Comparison of ENCODE assay signal across 8 cellular contexts in the genomic region with DNA sequence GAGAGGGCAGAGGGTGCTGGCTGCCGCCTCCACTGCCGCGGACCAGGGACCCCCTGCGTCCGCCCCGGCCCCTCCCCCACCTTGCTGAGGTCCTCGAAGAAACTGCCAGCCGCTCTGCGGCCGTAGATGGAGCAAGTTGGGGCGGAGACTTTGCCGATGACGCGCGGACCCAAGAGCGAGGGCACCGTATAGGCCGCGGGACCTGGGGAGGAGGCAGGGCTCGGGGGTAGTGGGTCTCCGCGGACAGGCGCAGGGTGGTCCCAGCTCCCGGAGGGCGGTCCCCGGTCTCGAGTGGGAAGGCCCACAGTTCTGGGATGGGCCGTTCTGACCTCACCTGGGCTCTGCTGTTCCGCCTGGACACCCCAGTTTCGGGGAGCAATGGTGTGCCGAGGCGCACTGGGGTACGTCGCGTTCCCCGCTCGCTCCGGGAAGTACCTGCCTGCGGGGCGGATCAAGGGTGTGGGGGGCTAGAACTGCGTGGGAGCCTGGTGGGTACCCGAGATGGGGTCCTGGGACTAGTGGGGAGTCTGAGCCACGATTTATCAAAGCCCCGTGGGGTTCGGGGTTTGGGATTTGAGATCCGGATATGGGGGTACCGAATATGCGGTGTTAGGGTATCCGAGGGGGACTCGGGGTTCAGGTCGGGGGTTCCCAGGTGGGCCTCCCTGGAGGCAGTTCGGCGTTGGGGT. TPM values are rescaled to one million over a fixed set of nuclear protein-coding genes. Genes with fewer than 3 reads are reported as not detected.
A peak's percentile ranks its signal among the peaks of the same experiment; 100 is the strongest.
DNase-seq lines count a peak whose midpoint lies in the region; ATAC-seq and TF ChIP-seq lines count a peak whose summit lies in the region.

No MANE protein-coding gene starts in this region.

- no peaks in the 10 kb centered on the region for H3K9me3 Mint-ChIP-seq in osteocyte (ENCODE audit: unreplicated experiment)

- peak overlapping the region; percentile 71 for H3K4me3 Mint-ChIP-seq in osteocyte (ENCODE audit: unreplicated experiment)

- peak; percentile 21 for ATAC-seq in GM21576 (IDR thresholded peaks at IDR 0.05; ENCODE audit: unreplicated experiment)
- ATAC-seq in GM21381 (IDR thresholded peaks at IDR 0.05; ENCODE audit: unreplicated experiment): no peak

- H3K4me1 Mint-ChIP-seq in osteocyte (ENCODE audit: unreplicated experiment): peaks cover 17% of the 10 kb centered on the region

- H3K4me1 ChIP-seq in thymus (ENCODE audit: control insufficient read depth, insufficient read depth, low read length): peaks cover 11% of the 10 kb centered on the region

- H3K27ac Mint-ChIP-seq in osteocyte (ENCODE audit: unreplicated experiment): peak overlapping the region; percentile 59

- TF ChIP-seq CTCF in fibroblast of villous mesenchyme (IDR thresholded peaks at IDR 0.05; ENCODE audit: insufficient read depth, low read depth, low read length): no peak
- no peak for TF ChIP-seq CTCF in osteocyte (IDR thresholded peaks at IDR 0.05)

- 5% methylated on average over 53 of the region's 53 CpGs for WGBS in thymus

- H3K4me3 ChIP-seq in fibroblast of villous mesenchyme (ENCODE audit: low read depth, low read length): peak overlapping the region; percentile 83
- peak overlapping the region; percentile 50 for H3K4me3 ChIP-seq in thymus (ENCODE audit: low read length)

- peak; percentile 55 for DNase-seq in AG08395 (ENCODE audit: low spot score)
- peak; percentile 92 for DNase-seq in OCI-M1 (lab: John Stamatoyannopoulos, UW)
- DNase-seq in activated T-helper 9 cell treated with anti-CD3 and anti-CD28 coated beads, Interleukin-2, amount 50 U/mL, for 16 hours (ENCODE audit: low read depth): peak; percentile 75
- DNase-seq in fibroblast of villous mesenchyme (ENCODE audit: low read depth): peak; percentile 93
- DNase-seq in osteocyte (ENCODE audit: extremely low spot score, unreplicated experiment): peak; percentile 86

- peaks cover 58% of the 10 kb centered on the region for H3K27me3 ChIP-seq in thymus (ENCODE audit: control insufficient read depth, insufficient read depth)

- peak overlapping the region; percentile 97 for H3K27ac ChIP-seq in thymus (ENCODE audit: low read depth)

- no peaks in the 10 kb centered on the region for H3K36me3 Mint-ChIP-seq in osteocyte (ENCODE audit: unreplicated experiment)

- peaks cover 1% of the 10 kb centered on the region for H3K9me3 ChIP-seq in thymus (ENCODE audit: control insufficient read depth)

- H3K36me3 ChIP-seq in thymus (ENCODE audit: control insufficient read depth, insufficient read depth): peaks cover 3% of the 10 kb centered on the region

- peaks cover 17% of the 10 kb centered on the region for H3K27me3 Mint-ChIP-seq in osteocyte (ENCODE audit: unreplicated experiment)

RNA-seq across cellular contexts. Expression of gene TYMP, which starts 1.2 kb away (rescaled TPM):
- 16.0 and 21.6 TPM in 2 replicates for total RNA-seq in fibroblast of villous mesenchyme
- total RNA-seq in osteocyte: 9.0 and 10.8 TPM in 2 replicates
- polyA plus RNA-seq in thymus: 156 TPM

RNA-seq across cellular contexts. Expression of gene SCO2, which starts 5.6 kb away (rescaled TPM):
- total RNA-seq in fibroblast of villous mesenchyme (2.6 TPM in 2 replicates), osteocyte (2.8 TPM in 1 of 2 replicates, not detected in the other)
- polyA plus RNA-seq in thymus: 9.8 TPM

RNA-seq across cellular contexts. Expression of gene KLHDC7B, which starts 14.7 kb away (rescaled TPM):
- total RNA-seq in fibroblast of villous mesenchyme (0.32 TPM in 1 of 2 replicates, not detected in the other), osteocyte (0.21 TPM in 1 of 2 replicates, not detected in the other)
- 23.4 TPM for polyA plus RNA-seq in thymus

RNA-seq across cellular contexts. Expression of gene NCAPH2, which starts 23.0 kb away (rescaled TPM):
- total RNA-seq in fibroblast of villous mesenchyme (27.2 and 35.4 TPM in 2 replicates), osteocyte (46.3 and 47.0 TPM in 2 replicates)
- 40.8 TPM for polyA plus RNA-seq in thymus

RNA-seq across cellular contexts. Expression of gene LMF2, which starts 23.5 kb away (rescaled TPM):
- 50.1 and 52.5 TPM in 2 replicates for total RNA-seq in fibroblast of villous mesenchyme
- 107 and 108 TPM in 2 replicates for total RNA-seq in osteocyte
- polyA plus RNA-seq in thymus: 90.2 TPM
